Comparison of ENCODE assay signal across 18 cellular contexts in genomic region chr12:12153596-12153995, GRCh38.
DNase-seq lines count a peak whose midpoint lies in the region; ATAC-seq and TF ChIP-seq lines count a peak whose summit lies in the region.
"Had no signal": no experiment of that assay in that cellular context is flagged by ENCODE, and none has a peak within 500 bp of the region (broad histone marks: within the 10 kb centered on the region; RNA-seq: fewer than 3 reads in every experiment).

No MANE protein-coding gene starts in this region.

- H3K56ac ChIP-seq in mesendoderm (ENCODE audit: low read length), result no peak overlapping the region

- H3K9ac ChIP-seq in OCI-LY1 (ENCODE audit: low read length) (no peak overlapping the region), mesendoderm (ENCODE audit: low read length) (no peak overlapping the region)

- peaks cover 13% of the 10 kb centered on the region for H3K4me1 Mint-ChIP-seq in brain
- H3K4me1 Mint-ChIP-seq in stimulated activated memory B cell treated with anti-CD40 and anti-IgM and Interleukin-4, amounts not matched to agents 10 μg/mL and 1 μg/mL and 100 μg/mL, for 72 hours, result no peaks in the 10 kb centered on the region

- H3K36me3 Mint-ChIP-seq in brain, result peaks cover 87% of the 10 kb centered on the region
- H3K36me3 Mint-ChIP-seq in stimulated activated memory B cell treated with anti-CD40 and anti-IgM and Interleukin-4, amounts not matched to agents 10 μg/mL and 1 μg/mL and 100 μg/mL, for 72 hours, result no peaks in the 10 kb centered on the region

- in situ Hi-C loops in G401 (cut with HindIII; ENCODE audit: low sequenced_read_pairs), result no loop called here

- H3F3A ChIP-seq in OCI-LY1 (ENCODE audit: insufficient read depth, low read length), result no peaks in the 10 kb centered on the region

- no peak overlapping the region for H2BK120ac ChIP-seq in mesendoderm (ENCODE audit: low read depth, low read length)

- no peak overlapping the region for H3K27ac ChIP-seq in OCI-LY1 (ENCODE audit: low read depth, low read length, poor library complexity, severe bottlenecking)
- no peak overlapping the region for H3K27ac ChIP-seq in mesendoderm (ENCODE audit: low read depth, low read length)
- no peak overlapping the region for H3K27ac ChIP-seq in spleen
- H3K27ac ChIP-seq: HL-60 had no signal

- no peaks in the 10 kb centered on the region for H3K27me3 ChIP-seq in OCI-LY1 (ENCODE audit: insufficient read depth, low read length)
- no peaks in the 10 kb centered on the region for H3K27me3 ChIP-seq in mesendoderm (ENCODE audit: insufficient read depth, low read length, poor library complexity)
- H3K27me3 ChIP-seq in spleen (replicated peaks in 1 of 7), result no peaks in the 10 kb centered on the region
- H3K27me3 ChIP-seq: BE2C had no signal

- H2BK5ac ChIP-seq in mesendoderm (ENCODE audit: low read length), result no peak overlapping the region

- no peak overlapping the region for H4K8ac ChIP-seq in mesendoderm (ENCODE audit: low read depth, low read length)

- H3K79me2 ChIP-seq in OCI-LY1 (ENCODE audit: insufficient read depth, low read length), result no peaks in the 10 kb centered on the region
- peaks cover 1% of the 10 kb centered on the region for H3K79me2 ChIP-seq in mesendoderm (ENCODE audit: control insufficient read depth, insufficient read depth, low read length)

- H3K4me2 ChIP-seq in OCI-LY1 (ENCODE audit: low read length), result no peak overlapping the region
- H3K4me2 ChIP-seq in mesendoderm (ENCODE audit: low read length), result no peak overlapping the region

- ATAC-seq in stimulated activated memory B cell treated with anti-CD40 and anti-IgM and Interleukin-4, amounts not matched to agents 10 μg/mL and 1 μg/mL and 100 μg/mL, for 72 hours, result no peak
- ATAC-seq: Panc1 had no signal

- TF ChIP-seq CTCF in OCI-LY1 (IDR thresholded peaks at IDR 0.05; ENCODE audit: low read length), result 0 out of 2 replicates have a peak, but pooled peaks have one; percentile 10
- no peak for TF ChIP-seq CTCF in brain (conservative IDR thresholded peaks at IDR 0.05)
- TF ChIP-seq CTCF in spleen (IDR thresholded peaks at IDR 0.05 in 8 of 11, conservative IDR thresholded peaks at IDR 0.05 in 3 of 11), result no peak

- intact Hi-C loops in spleen (cut with DNase I; ENCODE audit: low total_unique reads), result no loop called here

- no peak overlapping the region for H2AK5ac ChIP-seq in mesendoderm (ENCODE audit: low read length)

- H3K9me3 ChIP-seq in OCI-LY1 (ENCODE audit: low read length) (no peaks in the 10 kb centered on the region), spleen (no peaks in the 10 kb centered on the region)
- H3K9me3 ChIP-seq: BE2C, HAP-1 had no signal

- H2AFZ ChIP-seq in OCI-LY1 (ENCODE audit: low read length), result no peak overlapping the region

- no peak overlapping the region for H3K4me3 Mint-ChIP-seq in brain
- no peak overlapping the region for H3K4me3 Mint-ChIP-seq in stimulated activated memory B cell treated with anti-CD40 and anti-IgM and Interleukin-4, amounts not matched to agents 10 μg/mL and 1 μg/mL and 100 μg/mL, for 72 hours

- H3K4me1 ChIP-seq in OCI-LY1 (ENCODE audit: insufficient read depth, low read length, severe bottlenecking) (no peaks in the 10 kb centered on the region), mesendoderm (ENCODE audit: control insufficient read depth, low read depth, low read length) (no peaks in the 10 kb centered on the region), spleen (no peaks in the 10 kb centered on the region)

- peaks cover 2% of the 10 kb centered on the region for H3K79me1 ChIP-seq in mesendoderm (ENCODE audit: low read length)

- no peaks in the 10 kb centered on the region for H4K20me1 ChIP-seq in OCI-LY1 (ENCODE audit: insufficient read depth, low read length)

- H3K4me3 ChIP-seq in OCI-LY1 (ENCODE audit: low read depth, low read length, poor library complexity, severe bottlenecking) (no peak overlapping the region), mesendoderm (ENCODE audit: low read length) (no peak overlapping the region), spleen (no peak overlapping the region)
- H3K4me3 ChIP-seq: HAP-1 had no signal

- H3K4ac ChIP-seq in mesendoderm (ENCODE audit: low read depth, low read length), result no peak overlapping the region

- peak overlapping the region in 4 of 5 experiments; percentile 0 to 66 (median 38) for H3K27ac Mint-ChIP-seq in brain
- no peak overlapping the region for H3K27ac Mint-ChIP-seq in stimulated activated memory B cell treated with anti-CD40 and anti-IgM and Interleukin-4, amounts not matched to agents 10 μg/mL and 1 μg/mL and 100 μg/mL, for 72 hours

- peak; percentile 5 for DNase-seq in Ammon's horn (ENCODE audit: low spot score)
- peak; percentile 5 for DNase-seq in mesendoderm
- no peak for DNase-seq in G401 (ENCODE audit: low spot score)
- no peak for DNase-seq in spleen
- no peak for DNase-seq in NCI-H1417 (lab: John Stamatoyannopoulos, UW)
- DNase-seq: BE2C, EL, KBM-7, NCI-H1092 treated with DMSO at 0.1 percent for 48 hours, NCI-H2081, NCI-H774, T-helper 1 cell had no signal

- H3K18ac ChIP-seq in mesendoderm (ENCODE audit: low read length), result no peak overlapping the region

- WGBS in mesendoderm (ENCODE audit: extremely low coverage, insufficient coverage, low lambda C conversion rate), result no CpG with 5 or more reads among the region's 3 CpGs
- 85 to 88% (median 87%) methylated on average over 3 of the region's 3 CpGs for WGBS in spleen, 5 donors

- no peak overlapping the region for H4K5ac ChIP-seq in mesendoderm (ENCODE audit: low read length)

- H3K36me3 ChIP-seq in OCI-LY1 (ENCODE audit: insufficient read depth, low read length), result no peaks in the 10 kb centered on the region
- peaks cover 2% of the 10 kb centered on the region for H3K36me3 ChIP-seq in mesendoderm (ENCODE audit: control insufficient read depth, insufficient read depth, low read length)
- H3K36me3 ChIP-seq in spleen, result peaks cover 0 to 11% (median 3%) of the 10 kb centered on the region in 6 donors

- H2BK15ac ChIP-seq in mesendoderm (replicated peaks; ENCODE audit: low read depth), result no peak overlapping the region

- H3K9me3 Mint-ChIP-seq in brain, result no peaks in the 10 kb centered on the region
- H3K9me3 Mint-ChIP-seq in stimulated activated memory B cell treated with anti-CD40 and anti-IgM and Interleukin-4, amounts not matched to agents 10 μg/mL and 1 μg/mL and 100 μg/mL, for 72 hours, result no peaks in the 10 kb centered on the region

- H3K27me3 Mint-ChIP-seq in brain, result no peaks in the 10 kb centered on the region
- H3K27me3 Mint-ChIP-seq in stimulated activated memory B cell treated with anti-CD40 and anti-IgM and Interleukin-4, amounts not matched to agents 10 μg/mL and 1 μg/mL and 100 μg/mL, for 72 hours, result no peaks in the 10 kb centered on the region

- H3K9me2 ChIP-seq in OCI-LY1 (ENCODE audit: low read depth, low read length), result no peaks in the 10 kb centered on the region

- no peak for TF ChIP-seq POLR2A in spleen (IDR thresholded peaks at IDR 0.05)

- H3K23ac ChIP-seq in mesendoderm (ENCODE audit: low read length), result no peak overlapping the region

Comparison
In these comparisons a context has a peak if more than half of its experiments do, and no peak if none do; other contexts are left out.
1. DNase-seq: peak in Ammon's horn (single experiment) and mesendoderm (single experiment); none in G401 (single experiment), spleen (single experiment) and NCI-H1417 (0 of 3).